In genomic region chr7:135169141-135169935, GRCh38 we compare ENCODE assay signal across 8 cellular contexts. TPM values are rescaled to one million over a fixed set of nuclear protein-coding genes. Genes with fewer than 3 reads are reported as not detected.
A peak's percentile ranks its signal among the peaks of the same experiment; 100 is the strongest.
DNase-seq lines count a peak whose midpoint lies in the region; ATAC-seq, FAIRE-seq and TF ChIP-seq lines count a peak whose summit lies in the region.

No MANE protein-coding gene starts in this region.

- no peak overlapping the region for H4K5ac ChIP-seq in H1 (ENCODE audit: insufficient read length, low read depth, low read length)

- TF ChIP-seq POLR2A in H1 (IDR thresholded peaks at IDR 0.05; ENCODE audit: control extremely low read depth in 1 of 2, low read depth in 2 of 2, low read length in 2 of 2) (no peak), upper lobe of left lung (IDR thresholded peaks at IDR 0.05) (peak in 1 of 4 donors; percentile 33)

- DNase-seq in HuH-7.5 (ENCODE audit: low spot score), result peak; percentile 65
- DNase-seq in H1 (ENCODE audit: low read depth in 1 of 2, low spot score in 2 of 2), result peak; percentile 50 to 70
- peak in 9 of 10 donors; percentile 26 to 71 (median 40) for DNase-seq in naive thymus-derived CD8-positive, alpha-beta T cell
- DNase-seq in upper lobe of left lung, result peak in 1 of 2 donors; percentile 69
- no peak for DNase-seq in DMS79 treated with DMSO at 0.1 percent for 48 hours (lab: John Stamatoyannopoulos, UW)

- H3K27ac ChIP-seq in H1 (ENCODE audit: low read depth, low read length) (peak overlapping the region; percentile 89; the same call in 1 of the 2 replicates), upper lobe of left lung (peak overlapping the region; percentile 89 to 99 (median 98))

- peak overlapping the region; percentile 43 for H3K56ac ChIP-seq in H1 (replicated peaks; ENCODE audit: insufficient read length, low read depth, low read length)

- H3K18ac ChIP-seq in H1 (ENCODE audit: extremely low read depth, low read length), result no peak overlapping the region; the same call in 1 of the 2 replicates

- CTCF ChIA-PET in H1 (lab: Charles Lee; ENCODE audit: partially characterized antibody), result interaction anchor here (0.7 to 2.5 kb wide), 15 partner anchors 8 to 535 kb away, joined by 3 to 12 read pairs (median 4); partner anchors contain the start of gene AGBL3

- peaks cover 0 to 26% (median 14%) of the 10 kb centered on the region in 3 donors for H3K36me3 Mint-ChIP-seq in naive thymus-derived CD8-positive, alpha-beta T cell

- POLR2A ChIA-PET in H1 (lab: Charles Lee; ENCODE audit: partially characterized antibody), result interaction anchor here (1.6 to 4.7 kb wide), 4 partner anchors 10 to 183 kb away, joined by 4 to 32 read pairs (median 10); partner anchors contain the start of gene AGBL3
- POLR2A ChIA-PET in naive thymus-derived CD8-positive, alpha-beta T cell (lab: Charles Lee), result interaction anchor here (0.8 to 6.1 kb wide), 14 partner anchors 8 to 536 kb away, joined by 3 to 77 read pairs (median 8); partner anchors contain the start of genes AGBL3, BPGM and TMEM140

- H3K9me3 ChIP-seq in H1 (ENCODE audit: insufficient read depth in 2 of 2, low read depth in 1 of 2, low read length in 1 of 2) (no peaks in the 10 kb centered on the region; a peak in 1 of 4 replicates), upper lobe of left lung (no peaks in the 10 kb centered on the region)

- peak overlapping the region; percentile 85 to 94 (median 90) for H3K4me3 Mint-ChIP-seq in naive thymus-derived CD8-positive, alpha-beta T cell

- peaks cover 28 to 64% (median 61%) of the 10 kb centered on the region in 4 donors for H3K4me1 Mint-ChIP-seq in naive thymus-derived CD8-positive, alpha-beta T cell

- peak; percentile 59 to 71 for TF ChIP-seq RAD21 in H1 (IDR thresholded peaks at IDR 0.05 in 1 of 2, conservative IDR thresholded peaks at IDR 0.05 in 1 of 2; ENCODE audit: low read depth in 2 of 2, low read length in 2 of 2)

- H3K9me3 Mint-ChIP-seq in naive thymus-derived CD8-positive, alpha-beta T cell, result no peaks in the 10 kb centered on the region

- H3K23me2 ChIP-seq in H1 (ENCODE audit: low read depth, low read length), result no peaks in the 10 kb centered on the region; the same call in 1 of the 2 replicates

- no peak overlapping the region for H3K23ac ChIP-seq in H1 (ENCODE audit: insufficient read length)

- peaks cover 0 to 20% of the 10 kb centered on the region in 2 experiments; a peak in 2 of 4 replicates for H3K79me2 ChIP-seq in H1 (ENCODE audit: control insufficient read depth in 1 of 2, insufficient read depth in 2 of 2, low read length in 2 of 2)

- H3K4me1 ChIP-seq in H1 (replicated peaks in 1 of 4; ENCODE audit: control insufficient read depth in 3 of 4, insufficient read depth in 4 of 4, low read length in 3 of 4), result peaks cover 1 to 16% (median 3%) of the 10 kb centered on the region in 4 experiments; a peak in 4 of 7 replicates
- peaks cover 51 to 71% (median 62%) of the 10 kb centered on the region in 4 donors for H3K4me1 ChIP-seq in upper lobe of left lung

- peak overlapping the region; percentile 90 for H3K4me3 ChIP-seq in GM08714 (ENCODE audit: low read length)
- peak overlapping the region; percentile 60 to 81 (median 72) for H3K4me3 ChIP-seq in H1 (ENCODE audit: extremely low read depth in 1 of 4, insufficient read depth in 2 of 4, low read depth in 3 of 4, low read length in 4 of 4)
- H3K4me3 ChIP-seq in upper lobe of left lung, result peak overlapping the region; percentile 71 to 92 (median 84)

- TF ChIP-seq EP300 in H1 (IDR thresholded peaks at IDR 0.05; ENCODE audit: borderline replicate concordance in 1 of 2, low read depth in 2 of 2, low read length in 2 of 2), result no peak
- no peak for TF ChIP-seq EP300 in upper lobe of left lung (IDR thresholded peaks at IDR 0.05)

- peak; percentile 69 to 80 (median 80) for TF ChIP-seq CTCF in H1 (IDR thresholded peaks at IDR 0.05; ENCODE audit: control extremely low read depth in 1 of 3, insufficient read depth in 1 of 3, low read depth in 1 of 3, low read length in 3 of 3)
- TF ChIP-seq CTCF in upper lobe of left lung (IDR thresholded peaks at IDR 0.05), result peak in 4 of 6 experiments; percentile 15 to 44 (median 26)

- WGBS in H1 (ENCODE audit: extremely low coverage in 1 of 2, insufficient coverage in 1 of 2, insufficient read length in 1 of 2, insufficient replicate concordance in 2 of 2, low coverage in 1 of 2, low lambda C conversion rate in 2 of 2, missing lambda C conversion rate in 1 of 2), 2 experiments, result 73% methylated on average over 11 of the region's 11 CpGs; no CpG with 5 or more reads in 1 of the 2 experiments
- WGBS in upper lobe of left lung, 2 donors, result 47 to 59% methylated on average over 11 of the region's 11 CpGs

- H3K27me3 ChIP-seq in H1 (replicated peaks in 1 of 4; ENCODE audit: control insufficient read depth in 3 of 4, extremely low read depth in 1 of 4, insufficient read depth in 3 of 4, low read length in 3 of 4) (no peaks in the 10 kb centered on the region), upper lobe of left lung (no peaks in the 10 kb centered on the region)

- no peak overlapping the region for H3K14ac ChIP-seq in H1 (ENCODE audit: insufficient read length)

- no peak for FAIRE-seq in H1 (lab: Jason Lieb, UNC)

- H3K9ac ChIP-seq in H1 (replicated peaks in 1 of 4; ENCODE audit: extremely low read depth in 1 of 4, low read depth in 3 of 4, low read length in 3 of 4), result peak overlapping the region in 3 of 4 experiments; percentile 59 to 82 (median 77); a peak in 4 of 7 replicates

- H2BK12ac ChIP-seq in H1 (ENCODE audit: low read depth, low read length), result no peak overlapping the region

- H3K27me3 Mint-ChIP-seq in naive thymus-derived CD8-positive, alpha-beta T cell, result no peaks in the 10 kb centered on the region

- H2AFZ ChIP-seq in H1 (ENCODE audit: low read length), result no peak overlapping the region

- H2BK120ac ChIP-seq in H1 (replicated peaks; ENCODE audit: low read depth, low read length), result no peak overlapping the region

- H3K36me3 ChIP-seq in H1 (ENCODE audit: control insufficient read depth in 2 of 4, insufficient read depth in 4 of 4, low read length in 3 of 4) (peaks cover 16 to 41% (median 35%) of the 10 kb centered on the region in 4 experiments), upper lobe of left lung (peaks cover 0 to 43% (median 31%) of the 10 kb centered on the region in 4 donors)

- peak; percentile 44 for ATAC-seq in GM21526 (IDR thresholded peaks at IDR 0.05; ENCODE audit: low FRiP score, unreplicated experiment)
- ATAC-seq in activated CD4-positive, CD25-positive, alpha-beta regulatory T cell treated with anti-CD3 and anti-CD28 coated beads, Interleukin-2, amount 50 U/mL, for 24 hours, result peak; percentile 42 to 50
- peak in 1 of 2 donors; percentile 15 for ATAC-seq in naive thymus-derived CD8-positive, alpha-beta T cell
- ATAC-seq in upper lobe of left lung (ENCODE audit: low FRiP score in 2 of 2), result no peak

- H4K91ac ChIP-seq in H1 (replicated peaks; ENCODE audit: insufficient read length, low read length), result no peak overlapping the region

- peak overlapping the region; percentile 80 to 85 for H3K4me2 ChIP-seq in H1 (ENCODE audit: insufficient read depth in 1 of 2, low read depth in 2 of 2, low read length in 2 of 2)

- no peak overlapping the region for H4K8ac ChIP-seq in H1 (ENCODE audit: extremely low read depth, insufficient read depth, low read length)

- H3K79me1 ChIP-seq in H1 (ENCODE audit: low read depth, low read length), result no peaks in the 10 kb centered on the region; the same call in 1 of the 2 replicates

- no peak overlapping the region for H2BK15ac ChIP-seq in H1 (ENCODE audit: low read length)

- H3K4ac ChIP-seq in H1 (replicated peaks; ENCODE audit: insufficient read length, low read depth, low read length), result no peak overlapping the region

- H2AK5ac ChIP-seq in H1 (ENCODE audit: low read depth, low read length), result no peak overlapping the region

- H4K20me1 ChIP-seq in H1 (replicated peaks in 1 of 2; ENCODE audit: control insufficient read depth in 1 of 2, insufficient read depth in 2 of 2, low read length in 2 of 2), result peaks cover 0 to 4% of the 10 kb centered on the region in 2 experiments

- peak overlapping the region; percentile 93 to 98 (median 96) for H3K27ac Mint-ChIP-seq in naive thymus-derived CD8-positive, alpha-beta T cell

- H2BK20ac ChIP-seq in H1 (ENCODE audit: low read length), result no peak overlapping the region

- peak overlapping the region; percentile 93 for H2BK5ac ChIP-seq in H1 (ENCODE audit: low read depth, low read length)

RNA-seq across cellular contexts. Expression of gene CYREN, which starts 1.2 kb away (rescaled TPM):
- total RNA-seq in H1 (2021; fragmentation: NEBNext Ultra II Directional; extraction: Animal tissue kit (Norgen Biotek cat#: 25700)), result 46.0 and 46.2 TPM in 2 replicates
- 25.1 and 29.1 TPM in 2 replicates for polyA plus RNA-seq in H1 (2011; rRNA removed)
- 36.9 TPM for polyA plus RNA-seq in H1 (2011; cell fraction: cytosol; rRNA removed)
- polyA plus RNA-seq in H1 (2011; cell fraction: nucleus; rRNA removed), result 32.3 TPM
- polyA plus RNA-seq in H1 (2012, experiment 1 of 2), result 33.1 to 39.0 TPM (median 34.3 TPM) in 4 replicates
- polyA plus RNA-seq in H1 (2012, experiment 2 of 2), result 21.8 TPM
- 24.2 TPM for polyA plus RNA-seq in H1 (2013, experiment 1 of 2)
- polyA plus RNA-seq in H1 (2013, experiment 2 of 2), result 23.4 TPM
- polyA minus RNA-seq in H1 (2011; rRNA and poly(A)+ RNA removed), result 52.3 and 54.6 TPM in 2 replicates
- 33.2 TPM for polyA minus RNA-seq in H1 (2011; cell fraction: cytosol; rRNA and poly(A)+ RNA removed)
- 61.4 TPM for polyA minus RNA-seq in H1 (2011; cell fraction: nucleus; rRNA and poly(A)+ RNA removed)
- total RNA-seq in naive thymus-derived CD8-positive, alpha-beta T cell, result 10 to 100 TPM; 51.1 to 54.8 TPM
- polyA plus RNA-seq in naive thymus-derived CD8-positive, alpha-beta T cell, result 10 to 100 TPM; 55.5 to 70.1 (median 59.5) TPM
- 100 to 1,000 TPM in 1 of 6 donors, 10 to 100 TPM in 5; 27.3 to 119 (median 40.4) TPM for total RNA-seq in upper lobe of left lung

RNA-seq across cellular contexts. Expression of gene TMEM140, which starts 21.5 kb away (rescaled TPM):
- not detected in 2 replicates for total RNA-seq in H1 (2021; fragmentation: NEBNext Ultra II Directional; extraction: Animal tissue kit (Norgen Biotek cat#: 25700))
- polyA plus RNA-seq in H1 (2011; rRNA removed), result not detected in 2 replicates
- polyA plus RNA-seq in H1 (2011; cell fraction: cytosol; rRNA removed), result not detected
- polyA plus RNA-seq in H1 (2011; cell fraction: nucleus; rRNA removed), result not detected
- 9.2 to 11.8 TPM (median 11.1 TPM) in 4 replicates for polyA plus RNA-seq in H1 (2012, experiment 1 of 2)
- polyA plus RNA-seq in H1 (2012, experiment 2 of 2), result 3.7 TPM
- not detected for polyA plus RNA-seq in H1 (2013, experiment 1 of 2)
- polyA plus RNA-seq in H1 (2013, experiment 2 of 2), result not detected
- polyA minus RNA-seq in H1 (2011; rRNA and poly(A)+ RNA removed), result 0.09 TPM in 1 of 2 replicates, not detected in the other
- not detected for polyA minus RNA-seq in H1 (2011; cell fraction: cytosol; rRNA and poly(A)+ RNA removed)
- polyA minus RNA-seq in H1 (2011; cell fraction: nucleus; rRNA and poly(A)+ RNA removed), result not detected
- 10 to 100 TPM; 27.1 to 29.0 TPM for total RNA-seq in naive thymus-derived CD8-positive, alpha-beta T cell
- 10 to 100 TPM; 13.9 to 36.9 (median 20.2) TPM for polyA plus RNA-seq in naive thymus-derived CD8-positive, alpha-beta T cell
- total RNA-seq in upper lobe of left lung, result 10 to 100 TPM; 25.2 to 59.2 (median 32.4) TPM

RNA-seq across cellular contexts. Expression of gene WDR91, which starts 42.0 kb away (rescaled TPM):
- 12.7 and 14.7 TPM in 2 replicates for total RNA-seq in H1 (2021; fragmentation: NEBNext Ultra II Directional; extraction: Animal tissue kit (Norgen Biotek cat#: 25700))
- 8.2 and 11.2 TPM in 2 replicates for polyA plus RNA-seq in H1 (2011; rRNA removed)
- polyA plus RNA-seq in H1 (2011; cell fraction: cytosol; rRNA removed), result 13.0 TPM
- 38.4 TPM for polyA plus RNA-seq in H1 (2011; cell fraction: nucleus; rRNA removed)
- 4.8 to 9.7 TPM (median 9.0 TPM) in 4 replicates for polyA plus RNA-seq in H1 (2012, experiment 1 of 2)
- 6.7 TPM for polyA plus RNA-seq in H1 (2012, experiment 2 of 2)
- 5.7 TPM for polyA plus RNA-seq in H1 (2013, experiment 1 of 2)
- 5.6 TPM for polyA plus RNA-seq in H1 (2013, experiment 2 of 2)
- 13.2 and 16.6 TPM in 2 replicates for polyA minus RNA-seq in H1 (2011; rRNA and poly(A)+ RNA removed)
- 6.8 TPM for polyA minus RNA-seq in H1 (2011; cell fraction: cytosol; rRNA and poly(A)+ RNA removed)
- 10.2 TPM for polyA minus RNA-seq in H1 (2011; cell fraction: nucleus; rRNA and poly(A)+ RNA removed)
- total RNA-seq in naive thymus-derived CD8-positive, alpha-beta T cell, result 10 to 100 TPM; 38.9 to 39.0 TPM
- 1 to 10 TPM; 3.3 to 7.2 (median 5.9) TPM for polyA plus RNA-seq in naive thymus-derived CD8-positive, alpha-beta T cell
- total RNA-seq in upper lobe of left lung, result 100 to 1,000 TPM in 1 of 6 donors, 10 to 100 TPM in 5; 19.0 to 180 (median 27.5) TPM

Comparison
In these comparisons a context has a peak if more than half of its experiments do, and no peak if none do; other contexts are left out.
1. ATAC-seq: peak in GM21526 (single experiment) and activated CD4-positive, CD25-positive, alpha-beta regulatory T cell treated with anti-CD3 and anti-CD28 coated beads, Interleukin-2, amount 50 U/mL, for 24 hours (2 of 2); none in upper lobe of left lung (0 of 2).
2. RNA of gene TMEM140, which starts 21.5 kb away (total RNA-seq): 25.2 to 59.2 TPM in upper lobe of left lung and 27.1 to 29.0 TPM in naive thymus-derived CD8-positive, alpha-beta T cell; not detected in H1; every median in the first group is over 10 times any median in the second.
3. Peak in every context shown above with its lines, with median percentiles within 50 percentile points of each other: H3K4me3 ChIP-seq.